8 cellular contexts compared by ENCODE assay signal in the genomic region with DNA sequence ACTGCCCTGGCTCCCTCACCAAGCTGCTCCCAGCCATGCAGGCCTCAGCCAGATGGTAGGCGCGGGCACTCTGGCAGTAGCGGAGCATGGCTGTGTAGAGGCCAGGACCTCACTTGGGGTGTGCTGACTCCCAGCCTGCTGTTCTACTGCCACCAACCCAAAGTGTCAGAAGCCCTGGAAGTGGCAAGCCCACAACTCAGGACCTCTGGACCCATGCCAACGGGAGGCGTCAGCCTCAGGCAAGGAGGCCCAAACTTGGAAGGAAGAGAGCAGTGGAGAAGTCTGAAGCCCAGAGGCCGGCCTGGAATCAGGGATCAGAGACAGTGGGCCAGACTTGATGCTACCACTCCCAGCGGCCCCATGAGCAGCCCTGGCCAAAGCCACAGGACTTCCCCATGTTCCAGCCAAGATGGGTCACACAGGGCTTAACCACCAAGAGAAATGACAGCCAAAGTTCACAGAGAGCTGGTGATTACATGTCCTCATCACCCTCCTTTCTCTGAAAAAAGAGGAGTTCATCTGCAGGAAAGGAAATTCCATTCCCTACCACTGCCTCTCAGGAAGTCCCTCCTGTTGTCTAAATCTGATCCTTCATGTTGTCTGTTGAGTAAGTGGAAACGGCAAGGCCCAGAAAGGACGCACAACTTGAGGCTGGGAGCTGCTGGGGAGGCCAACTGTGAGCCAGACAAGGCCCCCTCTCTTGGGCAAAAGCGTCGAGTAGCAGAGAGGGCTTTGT. TPM values are rescaled to one million over a fixed set of nuclear protein-coding genes. Genes with fewer than 3 reads are reported as not detected.
DNase-seq lines count a peak whose midpoint lies in the region; ATAC-seq and TF ChIP-seq lines count a peak whose summit lies in the region.

No MANE protein-coding gene starts in this region.

- H3K4me3 ChIP-seq in cardiac fibroblast (replicated peaks in 1 of 2; ENCODE audit: low read depth in 2 of 2, low read length in 2 of 2) (no peak overlapping the region), right lobe of liver (no peak overlapping the region), upper lobe of left lung (peak overlapping the region in 1 of 4 donors; percentile 20)

- H3K4me1 ChIP-seq in right lobe of liver (peaks cover 4 to 74% (median 26%) of the 10 kb centered on the region in 4 donors), upper lobe of left lung (peaks cover 76 to 94% (median 91%) of the 10 kb centered on the region in 4 donors)

- WGBS in right lobe of liver (ENCODE audit: insufficient coverage, low coverage, low lambda C conversion rate, missing lambda C conversion rate), result 59% methylated on average over 5 of the region's 11 CpGs
- 38 to 52% methylated on average over 7 to 11 of the region's 11 CpGs for WGBS in upper lobe of left lung, 2 donors

- H3K4me1 Mint-ChIP-seq in activated T-cell treated with anti-CD3 and anti-CD28 coated beads, Interleukin-2, amount 50 U/mL, for 72 hours (ENCODE audit: low read depth), result peaks cover 65% of the 10 kb centered on the region

- H3K4me3 Mint-ChIP-seq in activated T-cell treated with anti-CD3 and anti-CD28 coated beads, Interleukin-2, amount 50 U/mL, for 72 hours, result no peak overlapping the region

- peaks cover 0 to 6% of the 10 kb centered on the region in 2 donors for H3K36me3 Mint-ChIP-seq in activated T-cell treated with anti-CD3 and anti-CD28 coated beads, Interleukin-2, amount 50 U/mL, for 72 hours (ENCODE audit: insufficient read depth in 2 of 2)

- no peak for ATAC-seq in activated T-cell treated with anti-CD3 and anti-CD28 coated beads, Interleukin-2, amount 50 U/mL, for 72 hours (replicated peaks in 1 of 2)
- ATAC-seq in right lobe of liver (no peak), upper lobe of left lung (ENCODE audit: low FRiP score in 2 of 2) (no peak)

- no peaks in the 10 kb centered on the region for H3K27me3 Mint-ChIP-seq in activated T-cell treated with anti-CD3 and anti-CD28 coated beads, Interleukin-2, amount 50 U/mL, for 72 hours (ENCODE audit: low read depth)

- H3K27me3 ChIP-seq in right lobe of liver, result no peaks in the 10 kb centered on the region
- no peaks in the 10 kb centered on the region for H3K27me3 ChIP-seq in upper lobe of left lung

- TF ChIP-seq POLR2A in right lobe of liver (IDR thresholded peaks at IDR 0.05) (no peak), upper lobe of left lung (IDR thresholded peaks at IDR 0.05) (no peak)

- no peaks in the 10 kb centered on the region for H3K36me3 ChIP-seq in right lobe of liver
- H3K36me3 ChIP-seq in upper lobe of left lung, result peaks cover 0 to 5% (median 0%) of the 10 kb centered on the region in 4 donors

- H3K9me3 Mint-ChIP-seq in activated T-cell treated with anti-CD3 and anti-CD28 coated beads, Interleukin-2, amount 50 U/mL, for 72 hours, result no peaks in the 10 kb centered on the region

- H3K27ac Mint-ChIP-seq in activated T-cell treated with anti-CD3 and anti-CD28 coated beads, Interleukin-2, amount 50 U/mL, for 72 hours, result peak overlapping the region; percentile 4

- H3K9me3 ChIP-seq in right lobe of liver, result no peaks in the 10 kb centered on the region
- H3K9me3 ChIP-seq in upper lobe of left lung, result no peaks in the 10 kb centered on the region

- H3K27ac ChIP-seq in right lobe of liver, result peak overlapping the region in 2 of 3 donors; percentile 26 to 34
- H3K27ac ChIP-seq in upper lobe of left lung, result peak overlapping the region; percentile 95 to 97 (median 96)

- TF ChIP-seq CTCF in cardiac fibroblast (IDR thresholded peaks at IDR 0.05; ENCODE audit: low read depth, low read length) (no peak), right lobe of liver (IDR thresholded peaks at IDR 0.05) (no peak), upper lobe of left lung (IDR thresholded peaks at IDR 0.05) (no peak)

- peak in 1 of 4 donors; percentile 3 for TF ChIP-seq EP300 in upper lobe of left lung (IDR thresholded peaks at IDR 0.05)

- no peak for DNase-seq in activated T-cell treated with anti-CD3 and anti-CD28 coated beads, Interleukin-2, amount 50 U/mL, for 72 hours
- DNase-seq in activated T-cell treated with anti-CD3 and anti-CD28 coated beads, Interleukin-2, amount 50 U/mL, for 48 hours, result no peak
- DNase-seq in cardiac fibroblast (ENCODE audit: low read depth in 2 of 2) (peak; percentile 59 to 74), right lobe of liver (peak in 1 of 3 donors; percentile 43), upper lobe of left lung (peak in 1 of 2 donors; percentile 58), germinal center (ENCODE audit: low spot score) (no peak), dedifferentiated amniotic fluid mesenchymal stem cell (ENCODE audit: extremely low spot score) (no peak), NCI-H146 (lab: John Stamatoyannopoulos, UW) (no peak)

- intact Hi-C loops in right lobe of liver (cut with DNase I), result no loop called here

RNA-seq across cellular contexts. Expression of a gene that starts 4.4 kb away (rescaled TPM):
- total RNA-seq in activated T-cell treated with anti-CD3 and anti-CD28 coated beads, Interleukin-2, amount 50 U/mL, for 72 hours, result 10 to 100 TPM; 16.7 to 18.3 TPM
- total RNA-seq in right lobe of liver, result 10 to 100 TPM in 5 of 6 experiments, 1 to 10 TPM in 1; 8.6 to 26.4 (median 24.5) TPM
- 100 to 1,000 TPM; 119 to 235 (median 170) TPM for total RNA-seq in upper lobe of left lung

RNA-seq across cellular contexts. Expression of a gene that starts 52.2 kb away (rescaled TPM):
- total RNA-seq in activated T-cell treated with anti-CD3 and anti-CD28 coated beads, Interleukin-2, amount 50 U/mL, for 72 hours, result 1,000 to 10,000 TPM; 5,116 to 5,192 TPM
- total RNA-seq in right lobe of liver (100 to 1,000 TPM; 311 to 560 (median 447) TPM), upper lobe of left lung (1,000 to 10,000 TPM in 4 of 6 donors, 100 to 1,000 TPM in 2; 474 to 2,141 (median 1,268) TPM)

Comparison
In these comparisons a context has a peak if more than half of its experiments do, and no peak if none do; other contexts are left out.
1. DNase-seq: peak in cardiac fibroblast (2 of 2); none in activated T-cell treated with anti-CD3 and anti-CD28 coated beads, Interleukin-2, amount 50 U/mL, for 72 hours (0 of 2), activated T-cell treated with anti-CD3 and anti-CD28 coated beads, Interleukin-2, amount 50 U/mL, for 48 hours (0 of 2), germinal center (single experiment), dedifferentiated amniotic fluid mesenchymal stem cell (single experiment) and NCI-H146 (single experiment).
2. RNA of a gene that starts 4.4 kb away (total RNA-seq): 119 to 235 TPM in upper lobe of left lung; 8.6 to 26.4 TPM in right lobe of liver and 16.7 to 18.3 TPM in activated T-cell treated with anti-CD3 and anti-CD28 coated beads, Interleukin-2, amount 50 U/mL, for 72 hours; every median in the first group is over 4 times any median in the second.